ENCODE assay signal across 23 cellular contexts in the genomic region with DNA sequence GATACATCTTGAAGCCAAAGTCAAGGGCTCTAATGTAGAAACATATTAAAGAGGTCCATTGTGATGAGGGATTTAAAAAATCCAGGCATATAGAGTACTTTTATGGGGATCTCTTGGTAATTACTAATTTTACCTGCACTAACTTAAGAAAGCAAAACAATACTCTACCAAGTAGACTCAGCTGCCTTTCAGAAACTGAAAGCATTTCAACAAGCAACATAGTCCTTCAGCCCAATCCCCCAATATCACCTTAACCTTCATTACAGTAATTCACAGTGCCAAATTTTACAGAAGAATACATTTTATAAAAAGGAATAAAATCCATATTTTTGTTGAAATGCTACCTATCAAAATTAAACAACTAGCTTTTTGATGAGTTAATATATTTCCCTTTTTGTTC.
DNase-seq lines count a peak whose midpoint lies in the region; ATAC-seq, FAIRE-seq and TF ChIP-seq lines count a peak whose summit lies in the region.
"Had no signal": no experiment of that assay in that cellular context is flagged by ENCODE, and none has a peak within 500 bp of the region (broad histone marks: within the 10 kb centered on the region; RNA-seq: fewer than 3 reads in every experiment).

No MANE protein-coding gene starts in this region.

- H3K4me1 ChIP-seq in MM.1S (ENCODE audit: low read length): no peaks in the 10 kb centered on the region
- H3K4me1 ChIP-seq: A549; BLaER1 treated with 17β-estradiol and CSF1 and Interleukin-3, amounts not matched to agents 10 nM and 100 nM; Caco-2 had no signal

- H2AFZ ChIP-seq in MM.1S (ENCODE audit: low read length): no peak overlapping the region

- peak; percentile 75 for ATAC-seq in GM19324 (IDR thresholded peaks at IDR 0.05; ENCODE audit: low FRiP score, unreplicated experiment)
- ATAC-seq: A549; CD8-positive, alpha-beta T cell; GM12878 had no signal

- no peaks in the 10 kb centered on the region for H3K9me3 ChIP-seq in MM.1S (replicated peaks; ENCODE audit: insufficient read depth, low read length)
- H3K9me3 ChIP-seq: A549, Caco-2 had no signal

- no peak overlapping the region for H3K4me2 ChIP-seq in MM.1S (ENCODE audit: low read depth, low read length)
- H3K4me2 ChIP-seq: A549; BLaER1 treated with 17β-estradiol and CSF1 and Interleukin-3, amounts not matched to agents 10 nM and 100 nM had no signal

- H3K36me3 ChIP-seq in MM.1S (replicated peaks; ENCODE audit: insufficient read depth, low read length): no peaks in the 10 kb centered on the region
- H3K36me3 ChIP-seq: BLaER1 treated with 17β-estradiol and CSF1 and Interleukin-3, amounts not matched to agents 10 nM and 100 nM had no signal

- no peaks in the 10 kb centered on the region for H4K20me1 ChIP-seq in MM.1S (ENCODE audit: insufficient read depth, low read length)
- H4K20me1 ChIP-seq: BLaER1 treated with 17β-estradiol and CSF1 and Interleukin-3, amounts not matched to agents 10 nM and 100 nM had no signal

- H3K27me3 ChIP-seq in MM.1S (replicated peaks; ENCODE audit: insufficient read depth, low read length): no peaks in the 10 kb centered on the region
- H3K27me3 ChIP-seq: BLaER1 treated with 17β-estradiol and CSF1 and Interleukin-3, amounts not matched to agents 10 nM and 100 nM had no signal

- TF ChIP-seq CTCF in GM12865 (IDR thresholded peaks at IDR 0.05; ENCODE audit: insufficient read depth, low read depth, low read length, missing control alignments) (no peak), MM.1S (IDR thresholded peaks at IDR 0.05; ENCODE audit: low read length) (no peak)

- FAIRE-seq in RCC 7860 (lab: Jason Lieb, UNC): no peak
- FAIRE-seq: A549, D721Med, G401.6, GM12878, GM12892, GM18507, GM19239 had no signal

- no peak overlapping the region for H3K9ac ChIP-seq in MM.1S (ENCODE audit: low read length)
- H3K9ac ChIP-seq: BLaER1 treated with 17β-estradiol and CSF1 and Interleukin-3, amounts not matched to agents 10 nM and 100 nM had no signal

- H3F3A ChIP-seq in MM.1S (ENCODE audit: insufficient read depth, low read length): no peaks in the 10 kb centered on the region

- no peak overlapping the region for H3K27ac ChIP-seq in MM.1S (ENCODE audit: low read length)
- H3K27ac ChIP-seq: 22Rv1; A549; BLaER1 treated with 17β-estradiol and CSF1 and Interleukin-3, amounts not matched to agents 10 nM and 100 nM; C4-2B had no signal

- no peak overlapping the region for H3K4me3 ChIP-seq in GM12865 (ENCODE audit: low read depth, low read length)
- H3K4me3 ChIP-seq in MM.1S (ENCODE audit: low read length): no peak overlapping the region
- H3K4me3 ChIP-seq: A549; BLaER1 treated with 17β-estradiol and CSF1 and Interleukin-3, amounts not matched to agents 10 nM and 100 nM; GM12878 had no signal

- no peaks in the 10 kb centered on the region for H3K9me2 ChIP-seq in MM.1S (replicated peaks; ENCODE audit: insufficient read depth, low read length)

- no peaks in the 10 kb centered on the region for H3K79me2 ChIP-seq in MM.1S (ENCODE audit: low read length)

- peak; percentile 11 for DNase-seq in GM12865 (ENCODE audit: low read depth)
- DNase-seq in MM.1S: peak; percentile 37
- DNase-seq in NCI-H1930 (lab: John Stamatoyannopoulos, UW): no peak
- DNase-seq in RCC 7860 (ENCODE audit: low spot score): no peak
- DNase-seq in NCI-H1105 (lab: John Stamatoyannopoulos, UW): no peak
- DNase-seq: AML-193; Caco-2; Calu3; CD4-positive, alpha-beta T cell; CD8-positive, alpha-beta T cell; DMS79 treated with DMSO at 0.1 percent for 48 hours; GF-D8 had no signal

Comparison
In these comparisons a context has a peak if more than half of its experiments do, and no peak if none do; other contexts are left out.
1. DNase-seq: peak in GM12865 (single experiment) and MM.1S (single experiment); none in NCI-H1930 (0 of 2), RCC 7860 (single experiment) and NCI-H1105 (single experiment).